Comparison of ENCODE assay signal across 8 cellular contexts in genomic region chr9:127980056-127980705, GRCh38. TPM values are rescaled to one million over a fixed set of nuclear protein-coding genes. Genes with fewer than 3 reads are reported as not detected.
DNase-seq lines count a peak whose midpoint lies in the region; ATAC-seq, FAIRE-seq and TF ChIP-seq lines count a peak whose summit lies in the region.

No MANE protein-coding gene starts in this region.

- peak overlapping the region; percentile 78 for H3K27ac ChIP-seq in CD4-positive, alpha-beta memory T cell (ENCODE audit: low read depth, low read length)
- peak overlapping the region; percentile 100 for H3K27ac ChIP-seq in VCaP
- peak overlapping the region; percentile 86 to 91 for H3K27ac ChIP-seq in uterus

- TF ChIP-seq CTCF in VCaP (conservative IDR thresholded peaks at IDR 0.05), result no peak
- TF ChIP-seq CTCF in mucosa of descending colon (IDR thresholded peaks at IDR 0.05), result no peak
- TF ChIP-seq CTCF in uterus (IDR thresholded peaks at IDR 0.05), result no peak

- no peak for FAIRE-seq in frontal cortex (lab: Jason Lieb, UNC)

- POLR2A ChIA-PET in CD4-positive, alpha-beta memory T cell (lab: Charles Lee; ENCODE audit: partially characterized antibody), result interaction anchor here (0.8 to 36.2 kb wide), 11 partner anchors 11 to 210 kb away, joined by 4 to 1317 read pairs (median 13); partner anchors contain the start of genes DPM2, NAIF1 and SLC25A25

- H3K36me3 Mint-ChIP-seq in CD4-positive, alpha-beta memory T cell, result peaks cover 30 to 39% of the 10 kb centered on the region in 2 donors

- peak; percentile 31 to 60 (median 53) for DNase-seq in CD4-positive, alpha-beta memory T cell
- DNase-seq in ecto neural progenitor cell (ENCODE audit: low spot score), result peak; percentile 78
- DNase-seq in mucosa of descending colon, result peak; percentile 76 to 87 (median 84)
- DNase-seq in uterus, result peak; percentile 42 to 52
- no peak for DNase-seq in frontal cortex (ENCODE audit: low spot score in 2 of 2)

- H3K27me3 Mint-ChIP-seq in CD4-positive, alpha-beta memory T cell, result no peaks in the 10 kb centered on the region

- peaks cover 32 to 58% (median 45%) of the 10 kb centered on the region in 4 donors for H3K4me1 Mint-ChIP-seq in CD4-positive, alpha-beta memory T cell

- H3K36me3 ChIP-seq in CD4-positive, alpha-beta memory T cell (ENCODE audit: insufficient read depth, low read length), result peaks cover 12% of the 10 kb centered on the region
- H3K36me3 ChIP-seq in mucosa of descending colon (ENCODE audit: low read depth), result no peaks in the 10 kb centered on the region
- H3K36me3 ChIP-seq in uterus, result no peaks in the 10 kb centered on the region

- no peaks in the 10 kb centered on the region for H3K9me3 ChIP-seq in CD4-positive, alpha-beta memory T cell (ENCODE audit: control insufficient read depth in 1 of 2, low read length in 2 of 2)
- H3K9me3 ChIP-seq in mucosa of descending colon, result no peaks in the 10 kb centered on the region
- no peaks in the 10 kb centered on the region for H3K9me3 ChIP-seq in uterus

- peak overlapping the region; percentile 72 to 92 for H3K4me3 ChIP-seq in CD4-positive, alpha-beta memory T cell (ENCODE audit: low read length in 2 of 2)
- H3K4me3 ChIP-seq in mucosa of descending colon (peak overlapping the region; percentile 84), uterus (peak overlapping the region; percentile 68 to 75)

- peaks cover 54% of the 10 kb centered on the region for H3K4me1 ChIP-seq in CD4-positive, alpha-beta memory T cell (ENCODE audit: insufficient read depth, low read length)
- H3K4me1 ChIP-seq in mucosa of descending colon (ENCODE audit: low read depth) (peaks cover 45% of the 10 kb centered on the region), uterus (peaks cover 7 to 25% of the 10 kb centered on the region in 2 donors)

- ATAC-seq in GM19438 (IDR thresholded peaks at IDR 0.05; ENCODE audit: low read depth, unreplicated experiment) (peak; percentile 23), HG03457 (IDR thresholded peaks at IDR 0.05; ENCODE audit: unreplicated experiment) (peak; percentile 17), mucosa of descending colon (peak; percentile 61)

- CTCF ChIA-PET in CD4-positive, alpha-beta memory T cell (lab: Charles Lee; ENCODE audit: partially characterized antibody), result interaction anchor here (1.0 to 17.5 kb wide), 9 partner anchors 25 to 90 kb away, joined by 3 to 182 read pairs (median 6); no protein-coding TSS in a partner anchor

- peak overlapping the region; percentile 92 to 98 (median 97) for H3K4me3 Mint-ChIP-seq in CD4-positive, alpha-beta memory T cell

- H3K27me3 ChIP-seq in CD4-positive, alpha-beta memory T cell (ENCODE audit: insufficient read depth, low read length), result no peaks in the 10 kb centered on the region
- H3K27me3 ChIP-seq in uterus, result no peaks in the 10 kb centered on the region

- intact Hi-C loops in CD4-positive, alpha-beta memory T cell (cut with micrococcal nuclease), result no loop called here
- intact Hi-C loops in mucosa of descending colon (cut with DNase I, micrococcal nuclease) (loop anchor here in 1 of 2 donors (10.0 kb wide), 1 partner anchor 55 kb away; no protein-coding TSS in a partner anchor), uterus (cut with DNase I; ENCODE audit: low total_unique reads) (no loop called here)

- peak overlapping the region; percentile 86 to 97 (median 91) for H3K27ac Mint-ChIP-seq in CD4-positive, alpha-beta memory T cell

- H3K9me3 Mint-ChIP-seq in CD4-positive, alpha-beta memory T cell, result no peaks in the 10 kb centered on the region

- no peak for TF ChIP-seq POLR2A in uterus (IDR thresholded peaks at IDR 0.05)

RNA-seq across cellular contexts. Expression of gene EEIG1, which starts 0.6 kb away (rescaled TPM):
- 100 to 1,000 TPM; 516 to 550 TPM for total RNA-seq in CD4-positive, alpha-beta memory T cell
- polyA plus RNA-seq in CD4-positive, alpha-beta memory T cell, result 100 to 1,000 TPM in 1 of 2 donors, 10 to 100 TPM in 1; 95.4 to 205 TPM
- 100 to 1,000 TPM; 127 to 168 (median 144) TPM for total RNA-seq in mucosa of descending colon
- 100 to 1,000 TPM in 1 of 4 donors, 10 to 100 TPM in 2, 1 to 10 TPM in 1; 5.0 to 140 (median 19.3) TPM for total RNA-seq in uterus
- total RNA-seq in frontal cortex, result 5.7 TPM

RNA-seq across cellular contexts. Expression of gene DPM2, which starts 42.5 kb away (rescaled TPM):
- 10 to 100 TPM; 37.0 to 39.7 TPM for total RNA-seq in CD4-positive, alpha-beta memory T cell
- 10 to 100 TPM; 41.0 to 43.1 TPM for polyA plus RNA-seq in CD4-positive, alpha-beta memory T cell
- total RNA-seq in mucosa of descending colon (10 to 100 TPM; 23.0 to 30.4 (median 29.4) TPM), uterus (10 to 100 TPM in 3 of 4 donors, 1 to 10 TPM in 1; 6.7 to 33.1 (median 15.9) TPM), frontal cortex (11.4 TPM)

RNA-seq across cellular contexts. Expression of gene PIP5KL1, which starts 49.6 kb away (rescaled TPM):
- 1 to 10 TPM in 1 of 2 experiments, under 1 TPM in 1; 0.72 to 1.8 TPM for total RNA-seq in CD4-positive, alpha-beta memory T cell
- polyA plus RNA-seq in CD4-positive, alpha-beta memory T cell, result under 1 TPM; 0.26 to 0.79 TPM
- total RNA-seq in mucosa of descending colon (1 to 10 TPM in 2 of 3 donors, under 1 TPM in 1; 0.58 to 1.9 (median 1.1) TPM), uterus (10 to 100 TPM in 1 of 4 donors, 1 to 10 TPM in 2, not detected in 1; 2.9 to 11.3 (median 3.2) TPM), frontal cortex (6.1 TPM)

Comparison
In these comparisons a context has a peak if more than half of its experiments do, and no peak if none do; other contexts are left out.
1. DNase-seq: peak in CD4-positive, alpha-beta memory T cell (5 of 5), ecto neural progenitor cell (single experiment), mucosa of descending colon (3 of 3) and uterus (2 of 2); none in frontal cortex (0 of 2).
2. Peak in every context shown above with its lines, with median percentiles within 50 percentile points of each other: H3K27ac ChIP-seq, H3K4me3 ChIP-seq and ATAC-seq.